ENCODE assay signal across 14 cellular contexts in the genomic region with DNA sequence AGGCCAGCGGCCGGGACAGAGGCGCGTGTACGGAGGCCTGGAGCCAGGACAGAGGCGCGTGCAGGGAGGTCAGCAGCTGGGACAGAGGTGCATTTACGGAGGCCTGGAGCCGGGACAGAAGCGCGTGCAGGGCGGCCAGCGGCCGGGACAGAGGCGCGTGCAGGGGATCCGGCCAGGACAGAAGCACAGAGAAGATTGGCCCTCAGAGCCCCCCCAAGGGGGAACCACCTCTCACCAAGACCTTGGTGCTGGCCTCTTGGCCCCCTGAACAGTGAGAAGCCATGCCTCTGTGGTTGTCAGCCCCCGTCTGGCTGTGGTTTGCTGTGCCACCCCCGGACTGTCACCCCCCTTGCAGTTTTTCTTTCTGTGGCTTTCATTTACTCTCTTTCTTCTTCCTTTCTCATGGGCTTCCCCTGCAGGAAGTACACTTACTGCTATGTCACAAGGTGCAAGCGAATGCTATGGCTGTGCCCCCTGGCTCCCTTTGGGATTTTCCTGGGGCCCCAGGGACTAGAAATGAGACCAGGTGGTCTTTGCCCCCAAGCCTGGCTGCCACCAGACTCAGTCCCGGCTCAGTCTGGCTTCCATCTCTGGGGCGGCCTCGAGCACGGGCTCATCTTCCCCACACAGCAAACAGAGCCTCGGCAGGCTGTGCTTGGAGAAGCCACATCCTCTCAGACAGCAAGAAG. TPM values are rescaled to one million over a fixed set of nuclear protein-coding genes. Genes with fewer than 3 reads are reported as not detected.
A peak's percentile ranks its signal among the peaks of the same experiment; 100 is the strongest.
DNase-seq lines count a peak whose midpoint lies in the region; ATAC-seq and TF ChIP-seq lines count a peak whose summit lies in the region.
"Had no signal": no experiment of that assay in that cellular context is flagged by ENCODE, and none has a peak within 500 bp of the region (broad histone marks: within the 10 kb centered on the region; RNA-seq: fewer than 3 reads in every experiment).

No MANE protein-coding gene starts in this region.

- no peak overlapping the region for H3K4ac ChIP-seq in neuronal stem cell (ENCODE audit: low read length)

- H3K9ac ChIP-seq in DND-41 (ENCODE audit: low read depth, low read length), result peak overlapping the region; percentile 43
- H3K9ac ChIP-seq in neuronal stem cell (ENCODE audit: low read depth, low read length, poor library complexity), result no peak overlapping the region

- H3K4me3 ChIP-seq in DND-41 (ENCODE audit: low read depth in 1 of 2, low read length in 2 of 2), result peak overlapping the region in 1 of 2 experiments; percentile 23; a peak in 2 of 4 replicates
- H3K4me3 ChIP-seq in neuronal stem cell (ENCODE audit: low read length in 2 of 2), result no peak overlapping the region
- H3K4me3 ChIP-seq: colonic mucosa, skin epidermis, thyroid gland had no signal

- DNase-seq in DND-41 (peak; percentile 87), neuronal stem cell (ENCODE audit: low spot score) (no peak), KG1 (lab: John Stamatoyannopoulos, UW) (no peak), foreskin melanocyte (no peak), CD1c-positive myeloid dendritic cell (ENCODE audit: extremely low spot score) (no peak)
- peak; percentile 39 to 52 for DNase-seq in activated T-cell treated with anti-CD3 and anti-CD28 coated beads, Interleukin-2, amount 50 U/mL, for 48 hours
- DNase-seq: colonic mucosa, COR-L47, mesendoderm, NCI-H1930, thyroid gland had no signal

- no peaks in the 10 kb centered on the region for H3K79me1 ChIP-seq in neuronal stem cell (ENCODE audit: low read depth, low read length)

- H2AFZ ChIP-seq in DND-41 (ENCODE audit: low read depth, low read length) (peak overlapping the region; percentile 45), neuronal stem cell (ENCODE audit: low read length) (peak overlapping the region; percentile 49)

- H2AK5ac ChIP-seq in neuronal stem cell (ENCODE audit: low read depth, low read length), result peak overlapping the region; percentile 57

- H3K18ac ChIP-seq in neuronal stem cell (ENCODE audit: low read length), result peak overlapping the region; percentile 48

- H3K36me3 ChIP-seq in DND-41 (ENCODE audit: insufficient read depth, low read length) (no peaks in the 10 kb centered on the region), neuronal stem cell (replicated peaks in 1 of 2; ENCODE audit: control insufficient read depth in 2 of 2, insufficient read depth in 2 of 2, low read length in 2 of 2) (no peaks in the 10 kb centered on the region)
- H3K36me3 ChIP-seq: colonic mucosa, thyroid gland had no signal

- H3K23ac ChIP-seq in neuronal stem cell (ENCODE audit: low read depth, low read length, poor library complexity), result no peak overlapping the region

- H2BK5ac ChIP-seq in neuronal stem cell (ENCODE audit: low read length), result no peak overlapping the region

- peak overlapping the region; percentile 65 for H3K4me2 ChIP-seq in DND-41 (ENCODE audit: insufficient read depth, low read length)
- H3K4me2 ChIP-seq in neuronal stem cell (ENCODE audit: insufficient read depth, low read length, poor library complexity, severe bottlenecking), result no peak overlapping the region

- H2BK120ac ChIP-seq in neuronal stem cell (ENCODE audit: low read depth, low read length), result no peak overlapping the region

- H3K27ac ChIP-seq in DND-41 (ENCODE audit: low read length) (peak overlapping the region; percentile 90), neuronal stem cell (replicated peaks; ENCODE audit: low read length) (no peak overlapping the region)
- H3K27ac ChIP-seq: colonic mucosa, skin epidermis, thyroid gland had no signal

- whole genome bisulfite sequencing in neuronal stem cell (ENCODE audit: extremely low coverage in 2 of 2, insufficient read length in 2 of 2, insufficient replicate concordance in 1 of 2), 2 donors, result no CpG with 5 or more reads among the region's 25 CpGs

- no peak overlapping the region for H4K8ac ChIP-seq in neuronal stem cell (ENCODE audit: low read depth, low read length)

- H3K79me2 ChIP-seq in DND-41 (ENCODE audit: insufficient read depth, low read length), result no peaks in the 10 kb centered on the region

- H3K27me3 ChIP-seq in DND-41 (ENCODE audit: insufficient read depth, low read length, poor library complexity), result no peaks in the 10 kb centered on the region
- H3K27me3 ChIP-seq in neuronal stem cell (ENCODE audit: control insufficient read depth in 3 of 3, insufficient read depth in 3 of 3, low read depth in 1 of 3, low read length in 3 of 3), result peaks cover 0 to 36% (median 2%) of the 10 kb centered on the region in 3 experiments
- H3K27me3 ChIP-seq: colonic mucosa, thyroid gland had no signal

- peak; percentile 88 for ATAC-seq in DND-41 (ENCODE audit: insufficient read depth, low read depth)
- ATAC-seq in HG02852 (IDR thresholded peaks at IDR 0.05; ENCODE audit: unreplicated experiment), result peak; percentile 54
- ATAC-seq in GM21825 (IDR thresholded peaks at IDR 0.05; ENCODE audit: unreplicated experiment), result no peak

- TF ChIP-seq CTCF in DND-41 (IDR thresholded peaks at IDR 0.05; ENCODE audit: borderline replicate concordance, extremely low read depth, low read length, poor library complexity, severe bottlenecking), result peak; percentile 41

- H2BK12ac ChIP-seq in neuronal stem cell (ENCODE audit: low read length), result no peak overlapping the region

- H3K9me3 ChIP-seq in DND-41 (ENCODE audit: insufficient read depth, low read length, severe bottlenecking), result peaks cover 5% of the 10 kb centered on the region
- H3K9me3 ChIP-seq in neuronal stem cell (replicated peaks in 1 of 2; ENCODE audit: control insufficient read depth in 2 of 2, insufficient read depth in 1 of 2, low read depth in 1 of 2, low read length in 2 of 2), result peaks cover 0 to 2% of the 10 kb centered on the region in 2 donors
- H3K9me3 ChIP-seq: colonic mucosa, thyroid gland had no signal

- peak overlapping the region; percentile 65 for H2BK15ac ChIP-seq in neuronal stem cell (ENCODE audit: low read length)

- H4K20me1 ChIP-seq in DND-41 (ENCODE audit: insufficient read depth, low read length), result peaks cover 7% of the 10 kb centered on the region; the same call in 1 of the 2 replicates

- peak overlapping the region; percentile 95 for H3K14ac ChIP-seq in neuronal stem cell (ENCODE audit: low read length)

- no peak overlapping the region for H4K91ac ChIP-seq in neuronal stem cell (ENCODE audit: low read depth, low read length, poor library complexity)

- H3K4me1 ChIP-seq in DND-41 (ENCODE audit: insufficient read depth, low read length) (peaks cover 52% of the 10 kb centered on the region), neuronal stem cell (ENCODE audit: control insufficient read depth in 2 of 2, insufficient read depth in 1 of 2, low read depth in 1 of 2, low read length in 2 of 2) (peaks cover 0 to 4% of the 10 kb centered on the region in 2 donors)
- H3K4me1 ChIP-seq: colonic mucosa had no signal

RNA-seq across cellular contexts. Expression of a gene that starts 41.1 kb away (rescaled TPM):
- 183 TPM for polyA plus RNA-seq in neuronal stem cell (2013, experiment 1 of 2)
- polyA plus RNA-seq in neuronal stem cell (2013, experiment 2 of 2), result 199 TPM

Comparison
In these comparisons a context has a peak if more than half of its experiments do, and no peak if none do; other contexts are left out.
1. DNase-seq: peak in DND-41 (single experiment) and activated T-cell treated with anti-CD3 and anti-CD28 coated beads, Interleukin-2, amount 50 U/mL, for 48 hours (2 of 2); none in neuronal stem cell (single experiment), KG1 (single experiment), foreskin melanocyte (single experiment) and CD1c-positive myeloid dendritic cell (single experiment).